In the genomic region with DNA sequence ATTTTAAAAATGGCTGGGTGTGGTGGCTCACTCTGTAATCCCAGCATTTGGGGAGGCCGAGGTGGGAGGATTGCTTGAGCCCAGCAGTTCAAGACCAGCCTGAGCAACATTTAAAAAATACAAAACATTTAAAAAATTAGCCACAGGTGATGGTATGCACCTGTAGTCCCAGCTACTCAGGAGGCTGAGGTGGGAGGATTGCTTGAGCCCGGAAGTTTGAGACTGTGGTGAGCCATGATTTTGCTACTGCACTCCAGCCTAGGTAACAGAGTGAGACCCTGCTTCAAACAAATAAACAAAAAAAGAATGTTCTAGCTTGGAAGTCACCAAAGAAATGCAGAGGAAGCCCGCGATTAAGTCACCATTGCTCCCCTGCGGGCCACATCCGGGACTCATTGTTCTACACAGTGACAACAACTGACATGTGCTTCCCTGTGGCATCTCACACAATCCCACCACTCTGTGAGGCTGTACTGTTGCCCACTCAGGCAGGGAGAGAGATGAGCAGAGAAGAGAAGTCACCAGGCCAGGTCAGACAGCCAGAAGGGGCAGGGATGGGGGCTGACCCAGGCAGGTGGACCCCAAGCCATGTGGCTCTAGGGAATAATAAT, we compare ENCODE assay signal across 16 cellular contexts. TPM values are rescaled to one million over a fixed set of nuclear protein-coding genes. Genes with fewer than 3 reads are reported as not detected.
DNase-seq lines count a peak whose midpoint lies in the region; ATAC-seq and TF ChIP-seq lines count a peak whose summit lies in the region.
"Had no signal": no experiment of that assay in that cellular context is flagged by ENCODE, and none has a peak within 500 bp of the region (broad histone marks: within the 10 kb centered on the region; RNA-seq: fewer than 3 reads in every experiment).

No MANE protein-coding gene starts in this region.

- H3K27me3 ChIP-seq in GM23338 (ENCODE audit: insufficient read depth) (no peaks in the 10 kb centered on the region), lung (ENCODE audit: control insufficient read depth, insufficient read depth) (no peaks in the 10 kb centered on the region)

- H3K36me3 ChIP-seq in GM23338 (ENCODE audit: insufficient read depth) (peaks cover 34% of the 10 kb centered on the region), lung (ENCODE audit: control insufficient read depth in 2 of 2, insufficient read depth in 2 of 2, low read length in 2 of 2) (peaks cover 16 to 37% of the 10 kb centered on the region in 2 donors)

- H3K4me1 Mint-ChIP-seq in GM23338 = peaks cover 4% of the 10 kb centered on the region; the same call in 2 of the 3 replicates
- no peaks in the 10 kb centered on the region for H3K4me1 Mint-ChIP-seq in chondrocyte (ENCODE audit: low read depth)
- peaks cover 11 to 22% of the 10 kb centered on the region in 2 donors for H3K4me1 Mint-ChIP-seq in immature natural killer cell
- H3K4me1 Mint-ChIP-seq: stimulated activated naive B cell treated with anti-CD40 and anti-IgM and Interleukin-4, amounts not matched to agents 10 μg/mL and 1 μg/mL and 100 μg/mL, for 72 hours had no signal

- DNase-seq in GM23338 (ENCODE audit: low spot score) = peak; percentile 24
- DNase-seq in chondrocyte (ENCODE audit: low spot score) = peak; percentile 33
- DNase-seq in lung (ENCODE audit: low spot score) = no peak
- DNase-seq in immature natural killer cell = no peak
- DNase-seq in GM19238 (ENCODE audit: insufficient read length, low spot score) = no peak
- DNase-seq: activated CD4-positive, CD25-positive, alpha-beta regulatory T cell treated with anti-CD3 and anti-CD28 coated beads, Interleukin-2, amount 50 U/mL, for 72 hours; activated T-cell treated with anti-CD3 and anti-CD28 coated beads, Interleukin-2, amount 50 U/mL, for 24 hours; amniotic stem cell; DMS 273 treated with DMSO at 0.1 percent for 48 hours; IMR-90; NCI-H1092; NCI-H226; stimulated activated naive B cell treated with anti-CD40 and anti-IgM and Interleukin-4, amounts not matched to agents 10 μg/mL and 1 μg/mL and 100 μg/mL, for 72 hours had no signal

- TF ChIP-seq CTCF in GM23338 (conservative IDR thresholded peaks at IDR 0.05; ENCODE audit: low read depth in 2 of 2) = no peak
- TF ChIP-seq CTCF in chondrocyte (IDR thresholded peaks at IDR 0.05) = no peak
- TF ChIP-seq CTCF in lung (IDR thresholded peaks at IDR 0.05; ENCODE audit: control extremely low read depth, extremely low read depth) = no peak

- H3K4me3 Mint-ChIP-seq in GM23338 = no peak overlapping the region
- no peak overlapping the region for H3K4me3 Mint-ChIP-seq in chondrocyte (ENCODE audit: unreplicated experiment)
- no peak overlapping the region for H3K4me3 Mint-ChIP-seq in immature natural killer cell
- H3K4me3 Mint-ChIP-seq: activated T-cell treated with anti-CD3 and anti-CD28 coated beads, Interleukin-2, amount 50 U/mL, for 24 hours; stimulated activated naive B cell treated with anti-CD40 and anti-IgM and Interleukin-4, amounts not matched to agents 10 μg/mL and 1 μg/mL and 100 μg/mL, for 72 hours; T-cell had no signal

- H3K4me3 ChIP-seq in GM23338 = no peak overlapping the region
- H3K4me3 ChIP-seq in lung = no peak overlapping the region

- H3K9me3 Mint-ChIP-seq in GM23338 (no peaks in the 10 kb centered on the region), chondrocyte (ENCODE audit: low read depth) (no peaks in the 10 kb centered on the region), immature natural killer cell (no peaks in the 10 kb centered on the region)
- H3K9me3 Mint-ChIP-seq: activated T-cell treated with anti-CD3 and anti-CD28 coated beads, Interleukin-2, amount 50 U/mL, for 24 hours; stimulated activated naive B cell treated with anti-CD40 and anti-IgM and Interleukin-4, amounts not matched to agents 10 μg/mL and 1 μg/mL and 100 μg/mL, for 72 hours; T-cell had no signal

- H3K27me3 Mint-ChIP-seq in GM23338 (ENCODE audit: insufficient read depth, low read depth, poor library complexity) (peaks cover 4% of the 10 kb centered on the region), chondrocyte (ENCODE audit: low read depth) (no peaks in the 10 kb centered on the region), immature natural killer cell (ENCODE audit: low read depth in 3 of 3) (peaks cover 0 to 2% (median 0%) of the 10 kb centered on the region in 3 donors)
- H3K27me3 Mint-ChIP-seq: activated T-cell treated with anti-CD3 and anti-CD28 coated beads, Interleukin-2, amount 50 U/mL, for 24 hours; stimulated activated naive B cell treated with anti-CD40 and anti-IgM and Interleukin-4, amounts not matched to agents 10 μg/mL and 1 μg/mL and 100 μg/mL, for 72 hours; T-cell had no signal

- WGBS in lung, 2 donors = 84 to 91% methylated on average over 6 of the region's 6 CpGs

- no peak overlapping the region for H3K4me2 ChIP-seq in GM23338

- ATAC-seq in GM23338 (peak; percentile 46; the same call in 2 of the 3 replicates), lung (ENCODE audit: insufficient read depth, low FRiP score) (no peak), HG02571 (IDR thresholded peaks at IDR 0.05; ENCODE audit: unreplicated experiment) (no peak)
- ATAC-seq: stimulated activated naive B cell treated with anti-CD40 and anti-IgM and Interleukin-4, amounts not matched to agents 10 μg/mL and 1 μg/mL and 100 μg/mL, for 72 hours; T-cell had no signal

- H3K79me2 ChIP-seq in GM23338 (replicated peaks; ENCODE audit: insufficient read depth) = peaks cover 13% of the 10 kb centered on the region

- H3K27ac Mint-ChIP-seq in GM23338 (0 out of 2 replicates have a peak overlapping the region, but pooled peaks have one; percentile 53), chondrocyte (ENCODE audit: unreplicated experiment) (no peak overlapping the region), immature natural killer cell (peak overlapping the region in 2 of 6 donors; percentile 51 to 56)
- H3K27ac Mint-ChIP-seq: activated T-cell treated with anti-CD3 and anti-CD28 coated beads, Interleukin-2, amount 50 U/mL, for 24 hours; stimulated activated naive B cell treated with anti-CD40 and anti-IgM and Interleukin-4, amounts not matched to agents 10 μg/mL and 1 μg/mL and 100 μg/mL, for 72 hours had no signal

- H3K36me3 Mint-ChIP-seq in GM23338 (ENCODE audit: low read depth) (peaks cover 65% of the 10 kb centered on the region), chondrocyte (ENCODE audit: low read depth) (peaks cover 39% of the 10 kb centered on the region), immature natural killer cell (peaks cover 22 to 41% (median 22%) of the 10 kb centered on the region in 3 donors)

- H3K27ac ChIP-seq in GM23338 (ENCODE audit: low read depth) = peak overlapping the region; percentile 70; the same call in 1 of the 2 replicates
- peak overlapping the region; percentile 3 to 36 for H3K27ac ChIP-seq in lung (ENCODE audit: low read depth in 1 of 2, low read length in 1 of 2)

- H3K4me1 ChIP-seq in GM23338 (ENCODE audit: insufficient read depth) (no peaks in the 10 kb centered on the region), lung (ENCODE audit: control insufficient read depth in 2 of 2, insufficient read depth in 2 of 2, low read length in 2 of 2) (no peaks in the 10 kb centered on the region)

- peaks cover 20% of the 10 kb centered on the region for H4K20me1 ChIP-seq in GM23338 (replicated peaks; ENCODE audit: insufficient read depth)

- H3K9me2 ChIP-seq in GM23338 (ENCODE audit: insufficient read depth) = no peaks in the 10 kb centered on the region

- H3K9me3 ChIP-seq in lung (ENCODE audit: control insufficient read depth in 2 of 2, insufficient read depth in 1 of 2, low read length in 1 of 2) = no peaks in the 10 kb centered on the region

- no peaks in the 10 kb centered on the region for H3F3A ChIP-seq in GM23338 (replicated peaks; ENCODE audit: low read depth)

- no peak overlapping the region for H2AFZ ChIP-seq in GM23338

TF ChIP-seq in GM23338, 12 proteins besides CTCF, POLR2A, EP300 and RAD21 (continues in another document):
- TF ChIP-seq ZNF114 (CRISPR knock-in tag; IDR thresholded peaks at IDR 0.05) = no peak
- no peak for TF ChIP-seq ZNF331 (CRISPR knock-in tag; IDR thresholded peaks at IDR 0.05; ENCODE audit: low read depth)
- no peak for TF ChIP-seq EZH2 (IDR thresholded peaks at IDR 0.05; ENCODE audit: low read depth, unreplicated experiment)
- TF ChIP-seq JUNB (IDR thresholded peaks at IDR 0.05; ENCODE audit: unreplicated experiment) = no peak
- TF ChIP-seq, protein P1, sequence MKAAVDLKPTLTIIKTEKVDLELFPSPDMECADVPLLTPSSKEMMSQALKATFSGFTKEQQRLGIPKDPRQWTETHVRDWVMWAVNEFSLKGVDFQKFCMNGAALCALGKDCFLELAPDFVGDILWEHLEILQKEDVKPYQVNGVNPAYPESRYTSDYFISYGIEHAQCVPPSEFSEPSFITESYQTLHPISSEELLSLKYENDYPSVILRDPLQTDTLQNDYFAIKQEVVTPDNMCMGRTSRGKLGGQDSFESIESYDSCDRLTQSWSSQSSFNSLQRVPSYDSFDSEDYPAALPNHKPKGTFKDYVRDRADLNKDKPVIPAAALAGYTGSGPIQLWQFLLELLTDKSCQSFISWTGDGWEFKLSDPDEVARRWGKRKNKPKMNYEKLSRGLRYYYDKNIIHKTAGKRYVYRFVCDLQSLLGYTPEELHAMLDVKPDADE (IDR thresholded peaks at IDR 0.05) = no peak
- TF ChIP-seq STAT1 (IDR thresholded peaks at IDR 0.05; ENCODE audit: unreplicated experiment) = no peak
- no peak for TF ChIP-seq EZH2phosphoT487 (IDR thresholded peaks at IDR 0.05; ENCODE audit: unreplicated experiment)
- TF ChIP-seq CREB1 (CRISPR knock-in tag; IDR thresholded peaks at IDR 0.05; ENCODE audit: low read depth) = no peak
- TF ChIP-seq POLR2AphosphoS5 (IDR thresholded peaks at IDR 0.05; ENCODE audit: low read depth) = no peak

RNA-seq across cellular contexts. Expression of a gene that starts 18.4 kb away (rescaled TPM):
- total RNA-seq in GM23338 (2014; rRNA removed; shearing (Covaris generic)) = 30.7 and 37.6 TPM in 2 replicates
- polyA plus RNA-seq in GM23338 (2016; fragmentation: Nextera tagmentation; extraction: Ambion mirVana) = 69.6 and 70.2 TPM in 2 replicates
- total RNA-seq in chondrocyte = 14.0 to 18.5 TPM (median 14.1 TPM) in 3 replicates
- total RNA-seq in lung = 10 to 100 TPM; 10.6 to 15.6 TPM
- polyA plus RNA-seq in lung = 10 to 100 TPM in 1 of 2 donors, 1 to 10 TPM in 1; 6.6 to 11.3 TPM
- polyA plus RNA-seq in immature natural killer cell = 10 to 100 TPM in 1 of 3 donors, 1 to 10 TPM in 2; 6.2 to 10.8 (median 9.4) TPM

RNA-seq across cellular contexts. Expression of a gene that starts 25.9 kb away (rescaled TPM):
- total RNA-seq in GM23338 (2014; rRNA removed; shearing (Covaris generic)) = 216 and 237 TPM in 2 replicates
- polyA plus RNA-seq in GM23338 (2016; fragmentation: Nextera tagmentation; extraction: Ambion mirVana) (49.3 and 55.0 TPM in 2 replicates), lung (10 to 100 TPM; 54.6 to 88.0 TPM), immature natural killer cell (10 to 100 TPM; 11.3 to 26.2 (median 13.9) TPM)
- total RNA-seq in chondrocyte (93.2 to 110 TPM (median 107 TPM) in 3 replicates), lung (100 to 1,000 TPM; 110 to 152 TPM)

RNA-seq across cellular contexts. Expression of a gene that starts 47.3 kb away (rescaled TPM):
- total RNA-seq in GM23338 (2014; rRNA removed; shearing (Covaris generic)) = 0.90 and 3.3 TPM in 2 replicates
- polyA plus RNA-seq in GM23338 (2016; fragmentation: Nextera tagmentation; extraction: Ambion mirVana) = 2.3 and 2.6 TPM in 2 replicates
- 1.7 to 4.1 TPM (median 1.7 TPM) in 3 replicates for total RNA-seq in chondrocyte
- under 1 TPM; 0.26 to 0.43 TPM for total RNA-seq in lung
- polyA plus RNA-seq in lung = under 1 TPM; 0.03 to 0.14 TPM
- not detected for polyA plus RNA-seq in immature natural killer cell
- total RNA-seq: IMR-90, pulmonary artery endothelial cell had no signal

Comparison
In these comparisons a context has a peak if more than half of its experiments do, and no peak if none do; other contexts are left out.
1. DNase-seq: peak in GM23338 (single experiment) and chondrocyte (single experiment); none in lung (single experiment), immature natural killer cell (0 of 3) and GM19238 (single experiment).